In genomic region chr4:83599183-83599582, GRCh38 we compare ENCODE assay signal across 9 cellular contexts.
A peak's percentile ranks its signal among the peaks of the same experiment; 100 is the strongest.
DNase-seq lines count a peak whose midpoint lies in the region; ATAC-seq, FAIRE-seq and TF ChIP-seq lines count a peak whose summit lies in the region.
"Had no signal": no experiment of that assay in that cellular context is flagged by ENCODE, and none has a peak within 500 bp of the region (broad histone marks: within the 10 kb centered on the region; RNA-seq: fewer than 3 reads in every experiment).

No MANE protein-coding gene starts in this region.

- H4K20me1 ChIP-seq in osteoblast (ENCODE audit: insufficient read depth, low read length) = no peaks in the 10 kb centered on the region

- H3K27me3 Mint-ChIP-seq in naive B cell = peaks cover 0 to 8% (median 0%) of the 10 kb centered on the region in 3 donors
- H3K27me3 Mint-ChIP-seq in activated T-helper 2 cell treated with anti-CD3 and anti-CD28 coated beads, Interferon-gamma antibody, Interleukin-2, Interleukin-4, amounts not matched to agents 10 μg/mL and 5 μg/mL and 100 μg/mL, durations not matched to agents 14 hours and 24 hours and 36 hours (ENCODE audit: low read depth) = peaks cover 2% of the 10 kb centered on the region

- intact Hi-C loops in activated T-helper 2 cell treated with anti-CD3 and anti-CD28 coated beads, Interferon-gamma antibody, Interleukin-2, Interleukin-4, amounts not matched to agents 10 μg/mL and 5 μg/mL and 100 μg/mL, durations not matched to agents 14 hours and 24 hours and 36 hours (cut with micrococcal nuclease) = no loop called here

- no peak overlapping the region for H3K4me2 ChIP-seq in osteoblast (ENCODE audit: insufficient read depth, low read length)

- no peaks in the 10 kb centered on the region for H3K4me1 Mint-ChIP-seq in naive B cell
- H3K4me1 Mint-ChIP-seq in activated T-helper 2 cell treated with anti-CD3 and anti-CD28 coated beads, Interferon-gamma antibody, Interleukin-2, Interleukin-4, amounts not matched to agents 10 μg/mL and 5 μg/mL and 100 μg/mL, durations not matched to agents 14 hours and 24 hours and 36 hours (ENCODE audit: low read depth) = no peaks in the 10 kb centered on the region

- no peaks in the 10 kb centered on the region for H3K36me3 Mint-ChIP-seq in naive B cell
- H3K36me3 Mint-ChIP-seq in activated T-helper 2 cell treated with anti-CD3 and anti-CD28 coated beads, Interferon-gamma antibody, Interleukin-2, Interleukin-4, amounts not matched to agents 10 μg/mL and 5 μg/mL and 100 μg/mL, durations not matched to agents 14 hours and 24 hours and 36 hours (ENCODE audit: low read depth) = peaks cover 3% of the 10 kb centered on the region

- H3K4me3 ChIP-seq in osteoblast (ENCODE audit: insufficient read depth, low read length) = no peak overlapping the region

- ATAC-seq in HG03342 (IDR thresholded peaks at IDR 0.05; ENCODE audit: unreplicated experiment) (peak; percentile 80), naive B cell (ENCODE audit: low read depth in 2 of 2) (peak; percentile 73 to 86)

- no peaks in the 10 kb centered on the region for H3K27me3 ChIP-seq in osteoblast (ENCODE audit: insufficient read depth, low read length)

- DNase-seq in NCI-H2029 (lab: John Stamatoyannopoulos, UW) (peak; percentile 9), NCI-H2029 treated with DMSO at 0.1 percent for 48 hours (lab: John Stamatoyannopoulos, UW) (no peak), naive B cell (no peak), osteoblast (ENCODE audit: insufficient read length, low spot score, missing footprints) (no peak), kidney glomerular epithelial cell (lab: John Stamatoyannopoulos, UW) (no peak)
- DNase-seq in activated T-helper 2 cell treated with anti-CD3 and anti-CD28 coated beads, Interferon-gamma antibody, Interleukin-2, Interleukin-4, amounts not matched to agents 10 μg/mL and 5 μg/mL and 100 μg/mL, durations not matched to agents 14 hours and 24 hours and 36 hours (ENCODE audit: low spot score) = no peak

- no peak overlapping the region for H2AFZ ChIP-seq in osteoblast (ENCODE audit: low read length)

- H3K27ac ChIP-seq in osteoblast (ENCODE audit: low read depth, low read length) = no peak overlapping the region

- peaks cover 0 to 6% (median 3%) of the 10 kb centered on the region in 7 donors for H3K9me3 Mint-ChIP-seq in naive B cell
- H3K9me3 Mint-ChIP-seq in activated T-helper 2 cell treated with anti-CD3 and anti-CD28 coated beads, Interferon-gamma antibody, Interleukin-2, Interleukin-4, amounts not matched to agents 10 μg/mL and 5 μg/mL and 100 μg/mL, durations not matched to agents 14 hours and 24 hours and 36 hours = no peaks in the 10 kb centered on the region

- H3K4me1 ChIP-seq in osteoblast (ENCODE audit: insufficient read depth, low read length) = no peaks in the 10 kb centered on the region

- peak overlapping the region in 1 of 6 donors; percentile 15 for H3K27ac Mint-ChIP-seq in naive B cell
- no peak overlapping the region for H3K27ac Mint-ChIP-seq in activated T-helper 2 cell treated with anti-CD3 and anti-CD28 coated beads, Interferon-gamma antibody, Interleukin-2, Interleukin-4, amounts not matched to agents 10 μg/mL and 5 μg/mL and 100 μg/mL, durations not matched to agents 14 hours and 24 hours and 36 hours

- no peaks in the 10 kb centered on the region for H3K36me3 ChIP-seq in osteoblast (ENCODE audit: insufficient read depth, low read length)

- H3K79me2 ChIP-seq in osteoblast (ENCODE audit: insufficient read depth, low read length) = no peaks in the 10 kb centered on the region

- TF ChIP-seq CTCF in osteoblast (IDR thresholded peaks at IDR 0.05; ENCODE audit: extremely low read depth, low read depth, low read length) = no peak

- H3K9me3 ChIP-seq in osteoblast (ENCODE audit: low read depth, low read length) = no peaks in the 10 kb centered on the region

- FAIRE-seq in TTC549 (lab: Jason Lieb, UNC) = peak; percentile 87
- FAIRE-seq: A204.1 had no signal

- no peak overlapping the region for H3K4me3 Mint-ChIP-seq in naive B cell
- no peak overlapping the region for H3K4me3 Mint-ChIP-seq in activated T-helper 2 cell treated with anti-CD3 and anti-CD28 coated beads, Interferon-gamma antibody, Interleukin-2, Interleukin-4, amounts not matched to agents 10 μg/mL and 5 μg/mL and 100 μg/mL, durations not matched to agents 14 hours and 24 hours and 36 hours (ENCODE audit: low read depth)
